ENCODE assay signal across 8 cellular contexts in the genomic region with DNA sequence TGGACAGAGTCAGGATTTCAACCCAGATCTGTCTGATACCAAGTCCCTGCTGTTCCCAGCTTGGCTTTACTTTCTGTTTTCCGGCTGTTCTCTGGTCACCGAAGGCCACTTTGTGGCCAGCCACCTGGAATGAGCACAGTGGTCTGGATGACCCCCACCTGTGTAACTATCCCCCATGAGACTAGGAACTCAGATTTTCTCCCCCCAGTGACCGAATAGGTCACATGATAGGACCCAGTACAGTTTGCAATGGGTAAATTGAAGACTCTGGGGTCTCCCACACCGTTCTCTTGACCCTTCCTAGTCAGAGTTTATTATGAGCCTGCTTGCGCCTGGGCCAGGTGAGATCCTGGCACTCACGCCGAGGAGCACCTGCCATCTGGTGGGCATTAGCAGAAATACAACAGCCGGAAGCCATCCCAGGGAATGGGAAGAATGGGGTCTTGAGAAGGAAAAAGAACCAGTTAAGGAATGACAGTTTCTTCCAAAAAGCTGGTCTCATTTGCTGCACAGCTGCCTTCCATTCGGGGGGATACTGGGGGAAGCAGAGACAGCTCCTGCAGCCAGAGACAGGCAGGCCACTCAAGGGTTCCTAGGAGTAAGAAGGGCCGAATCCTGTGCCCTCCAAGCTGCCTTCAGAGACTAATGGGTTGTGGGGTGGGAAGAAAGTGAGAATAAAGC. TPM values are rescaled to one million over a fixed set of nuclear protein-coding genes. Genes with fewer than 3 reads are reported as not detected.
DNase-seq lines count a peak whose midpoint lies in the region; ATAC-seq and TF ChIP-seq lines count a peak whose summit lies in the region.

No MANE protein-coding gene starts in this region.

- H3K4me3 Mint-ChIP-seq in stimulated activated naive CD8-positive, alpha-beta T cell treated with anti-CD3 and anti-CD28 coated beads, Interleukin-15, amount 100 ng/mL, for 72 hours: no peak overlapping the region

- no peaks in the 10 kb centered on the region for H3K27me3 ChIP-seq in lung (ENCODE audit: control insufficient read depth, insufficient read depth)

- peaks cover 0 to 2% of the 10 kb centered on the region in 2 donors for H3K4me1 ChIP-seq in lung (ENCODE audit: control insufficient read depth in 2 of 2, insufficient read depth in 2 of 2, low read length in 2 of 2)

- no peaks in the 10 kb centered on the region for H3K27me3 Mint-ChIP-seq in stimulated activated naive CD8-positive, alpha-beta T cell treated with anti-CD3 and anti-CD28 coated beads, Interleukin-15, amount 100 ng/mL, for 72 hours

- H3K9me3 ChIP-seq in lung (ENCODE audit: control insufficient read depth in 2 of 2, insufficient read depth in 1 of 2, low read length in 1 of 2): no peaks in the 10 kb centered on the region

- no peaks in the 10 kb centered on the region for H3K9me3 Mint-ChIP-seq in stimulated activated naive CD8-positive, alpha-beta T cell treated with anti-CD3 and anti-CD28 coated beads, Interleukin-15, amount 100 ng/mL, for 72 hours

- TF ChIP-seq CTCF in choroid plexus epithelial cell (conservative IDR thresholded peaks at IDR 0.05; ENCODE audit: low read depth, low read length) (peak; percentile 94), lung (IDR thresholded peaks at IDR 0.05; ENCODE audit: control extremely low read depth, extremely low read depth) (peak; percentile 92)

- 32 to 41% methylated on average over 10 of the region's 10 CpGs for WGBS in lung, 2 donors

- no peak for ATAC-seq in lung (ENCODE audit: insufficient read depth, low FRiP score)
- peak; percentile 85 for ATAC-seq in stimulated activated naive CD8-positive, alpha-beta T cell treated with anti-CD3 and anti-CD28 coated beads, Interleukin-15, amount 100 ng/mL, for 72 hours
- ATAC-seq in HG02623 (IDR thresholded peaks at IDR 0.05; ENCODE audit: unreplicated experiment): no peak

- no peak overlapping the region for H3K27ac Mint-ChIP-seq in stimulated activated naive CD8-positive, alpha-beta T cell treated with anti-CD3 and anti-CD28 coated beads, Interleukin-15, amount 100 ng/mL, for 72 hours

- peaks cover 9% of the 10 kb centered on the region for H3K4me1 Mint-ChIP-seq in stimulated activated naive CD8-positive, alpha-beta T cell treated with anti-CD3 and anti-CD28 coated beads, Interleukin-15, amount 100 ng/mL, for 72 hours

- H3K27ac ChIP-seq in lung (ENCODE audit: low read depth in 1 of 2, low read length in 1 of 2): peak overlapping the region in 1 of 2 donors; percentile 35

- DNase-seq in NCI-H1436 (lab: John Stamatoyannopoulos, UW) (peak; percentile 50), NCI-H1436 treated with DMSO at 0.1 percent for 48 hours (lab: John Stamatoyannopoulos, UW) (no peak), NCI-H2029 (lab: John Stamatoyannopoulos, UW) (peak; percentile 31), choroid plexus epithelial cell (ENCODE audit: low read depth) (peak; percentile 58), lung (ENCODE audit: low spot score) (peak; percentile 55)
- peak; percentile 39 for DNase-seq in activated CD4-positive, alpha-beta T cell treated with anti-CD3 and anti-CD28 coated beads for 1 hour
- DNase-seq in stimulated activated naive CD8-positive, alpha-beta T cell treated with anti-CD3 and anti-CD28 coated beads, Interleukin-15, amount 100 ng/mL, for 72 hours: peak; percentile 40 to 41

- H3K4me3 ChIP-seq in choroid plexus epithelial cell (ENCODE audit: low read depth, low read length) (no peak overlapping the region), lung (no peak overlapping the region)

- no peaks in the 10 kb centered on the region for H3K36me3 ChIP-seq in lung (ENCODE audit: control insufficient read depth in 2 of 2, insufficient read depth in 2 of 2, low read length in 2 of 2)

RNA-seq across cellular contexts. Expression of a gene that starts 7.1 kb away (rescaled TPM):
- 10 to 100 TPM; 25.5 to 66.5 TPM for total RNA-seq in lung
- 10 to 100 TPM; 21.4 to 86.3 TPM for polyA plus RNA-seq in lung

RNA-seq across cellular contexts. Expression of a gene that starts 19.5 kb away (rescaled TPM):
- 10 to 100 TPM; 10.6 to 17.9 TPM for total RNA-seq in lung
- polyA plus RNA-seq in lung: 10 to 100 TPM in 1 of 2 donors, 1 to 10 TPM in 1; 9.6 to 19.1 TPM

RNA-seq across cellular contexts. Expression of a gene that starts 19.6 kb away (rescaled TPM):
- 10 to 100 TPM; 39.3 to 48.5 TPM for total RNA-seq in lung
- 10 to 100 TPM; 17.0 to 24.9 TPM for polyA plus RNA-seq in lung

RNA-seq across cellular contexts. Expression of a gene that starts 45.9 kb away (rescaled TPM):
- 10 to 100 TPM; 30.4 to 60.8 TPM for total RNA-seq in lung
- polyA plus RNA-seq in lung: 10 to 100 TPM; 26.6 to 66.9 TPM

RNA-seq across cellular contexts. Expression of a gene that starts 46.1 kb away (rescaled TPM):
- total RNA-seq in lung: 1 to 10 TPM; 4.6 to 7.7 TPM
- 1 to 10 TPM; 4.5 to 5.0 TPM for polyA plus RNA-seq in lung
